1 cellular context compared by ENCODE assay signal in the genomic region with DNA sequence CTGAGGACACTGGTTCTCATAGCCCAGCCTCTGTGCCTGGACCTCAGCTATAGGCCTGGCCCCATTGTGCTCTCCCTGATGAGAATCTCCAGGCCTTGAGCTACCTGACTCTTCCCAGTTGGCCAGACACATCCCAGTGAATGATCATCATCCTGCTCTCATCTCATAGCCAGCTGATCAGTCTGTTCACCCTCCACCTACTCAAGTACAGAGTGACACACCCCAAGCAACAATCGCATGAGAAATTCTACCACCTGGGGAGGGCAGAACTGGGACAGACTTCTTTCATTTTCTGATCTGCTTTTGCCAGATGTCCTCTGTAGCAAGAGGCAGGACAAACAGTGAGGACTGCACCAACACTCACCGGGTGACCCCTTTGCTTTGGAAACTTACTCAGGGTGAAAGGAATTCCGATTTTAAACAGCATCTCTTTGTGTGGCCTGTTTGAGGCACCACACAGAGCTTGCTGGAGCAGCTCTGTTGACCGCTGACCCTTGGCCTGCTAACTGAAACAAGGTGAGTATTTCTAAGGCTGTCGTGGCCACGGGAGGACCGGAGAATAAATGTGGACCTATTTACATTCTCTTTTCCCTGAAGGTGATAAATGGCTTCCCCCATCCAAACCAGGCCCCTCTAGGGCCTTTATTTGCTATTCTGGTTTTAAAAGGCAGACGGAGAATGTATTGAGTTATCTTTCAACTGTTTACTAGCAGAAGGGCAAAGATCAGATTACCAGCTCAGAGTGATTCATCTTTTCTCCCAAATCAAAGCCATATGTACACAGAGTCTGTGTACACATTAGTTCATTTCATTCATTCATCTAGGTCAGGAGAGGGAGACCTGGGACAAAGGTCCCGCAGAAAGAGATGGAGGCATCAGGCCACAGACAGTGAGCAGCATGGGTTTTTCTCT.
TF ChIP-seq lines count a peak whose summit lies in the region.

No MANE protein-coding gene starts in this region.

TF ChIP-seq in HepG2, 621 proteins besides CTCF, POLR2A, EP300 and RAD21 (continued from another document and continues in another):
- TF ChIP-seq, protein P1, sequence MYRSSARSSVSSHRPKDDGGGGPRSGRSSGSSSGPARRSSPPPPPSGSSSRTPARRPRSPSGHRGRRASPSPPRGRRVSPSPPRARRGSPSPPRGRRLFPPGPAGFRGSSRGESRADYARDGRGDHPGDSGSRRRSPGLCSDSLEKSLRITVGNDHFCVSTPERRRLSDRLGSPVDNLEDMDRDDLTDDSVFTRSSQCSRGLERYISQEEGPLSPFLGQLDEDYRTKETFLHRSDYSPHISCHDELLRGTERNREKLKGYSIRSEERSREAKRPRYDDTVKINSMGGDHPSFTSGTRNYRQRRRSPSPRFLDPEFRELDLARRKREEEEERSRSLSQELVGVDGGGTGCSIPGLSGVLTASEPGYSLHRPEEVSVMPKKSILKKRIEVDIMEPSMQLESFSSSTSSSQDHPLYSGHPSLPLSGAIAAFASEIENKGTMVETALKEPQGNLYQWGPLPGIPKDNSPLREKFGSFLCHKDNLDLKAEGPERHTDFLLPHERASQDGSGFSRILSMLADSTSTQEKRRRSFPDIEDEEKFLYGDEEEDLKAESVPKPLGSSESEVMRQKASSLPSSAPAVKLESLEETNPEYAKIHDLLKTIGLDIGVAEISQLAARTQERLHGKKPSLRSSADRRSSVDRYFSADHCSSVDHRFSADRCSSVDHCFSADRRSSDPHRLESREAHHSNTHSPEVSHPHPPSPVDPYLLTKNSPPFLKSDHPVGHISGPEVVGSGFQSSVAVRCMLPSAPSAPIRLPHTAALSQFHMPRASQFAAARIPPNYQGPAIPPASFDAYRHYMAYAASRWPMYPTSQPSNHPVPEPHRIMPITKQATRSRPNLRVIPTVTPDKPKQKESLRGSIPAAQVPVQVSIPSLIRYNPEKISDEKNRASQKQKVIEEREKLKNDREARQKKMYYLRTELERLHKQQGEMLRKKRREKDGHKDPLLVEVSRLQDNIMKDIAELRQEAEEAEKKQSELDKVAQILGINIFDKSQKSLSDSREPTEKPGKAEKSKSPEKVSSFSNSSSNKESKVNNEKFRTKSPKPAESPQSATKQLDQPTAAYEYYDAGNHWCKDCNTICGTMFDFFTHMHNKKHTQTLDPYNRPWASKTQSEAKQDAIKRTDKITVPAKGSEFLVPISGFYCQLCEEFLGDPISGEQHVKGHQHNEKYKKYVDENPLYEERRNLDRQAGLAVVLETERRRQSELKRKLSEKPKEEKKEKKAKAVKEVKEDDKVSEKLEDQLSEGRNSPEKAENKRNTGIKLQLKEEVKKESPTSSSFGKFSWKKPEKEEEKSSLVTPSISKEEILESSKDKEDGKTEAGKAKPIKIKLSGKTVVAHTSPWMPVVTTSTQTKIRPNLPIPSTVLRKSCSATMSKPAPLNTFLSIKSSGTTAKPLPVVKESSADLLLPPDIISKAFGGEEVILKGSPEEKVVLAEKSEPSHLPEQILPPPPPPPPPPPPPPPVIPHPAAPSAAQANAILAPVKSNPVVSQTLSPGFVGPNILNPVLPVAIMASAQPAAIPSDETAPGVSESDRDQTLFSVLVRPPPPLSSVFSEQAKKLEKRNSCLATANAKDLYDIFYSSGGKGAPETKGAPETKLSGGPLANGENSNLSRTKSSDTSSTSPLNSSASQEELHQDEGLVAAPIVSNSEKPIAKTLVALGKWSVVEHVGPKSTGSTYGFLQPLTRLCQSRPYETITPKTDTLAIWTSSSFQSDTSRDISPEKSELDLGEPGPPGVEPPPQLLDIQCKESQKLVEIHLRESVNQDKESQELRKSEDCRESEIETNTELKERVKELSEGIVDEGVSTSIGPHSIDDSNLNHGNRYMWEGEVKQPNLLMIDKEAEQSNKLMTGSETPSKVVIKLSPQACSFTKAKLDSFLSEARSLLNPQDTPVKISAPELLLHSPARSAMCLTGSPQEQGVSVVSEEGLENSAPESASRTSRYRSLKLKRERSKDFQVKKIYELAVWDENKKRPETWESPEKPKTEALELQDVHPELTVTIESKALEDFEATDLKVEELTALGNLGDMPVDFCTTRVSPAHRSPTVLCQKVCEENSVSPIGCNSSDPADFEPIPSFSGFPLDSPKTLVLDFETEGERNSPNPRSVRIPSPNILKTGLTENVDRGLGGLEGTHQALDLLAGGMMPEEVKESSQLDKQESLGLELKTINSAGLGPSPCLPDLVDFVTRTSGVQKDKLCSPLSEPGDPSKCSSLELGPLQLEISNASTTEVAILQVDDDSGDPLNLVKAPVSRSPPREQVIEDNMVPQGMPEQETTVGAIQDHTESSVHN (CRISPR knock-in tag; IDR thresholded peaks at IDR 0.05) = peak; percentile 83; the same call in 1 of the 2 replicates
- TF ChIP-seq ZFP62 (CRISPR knock-in tag; IDR thresholded peaks at IDR 0.05) (no peak), ZNF616 (CRISPR knock-in tag; IDR thresholded peaks at IDR 0.05; ENCODE audit: low read depth) (no peak), HDAC2 (CRISPR knock-in tag; IDR thresholded peaks at IDR 0.05) (peak; percentile 92), ZNF790 (CRISPR knock-in tag; IDR thresholded peaks at IDR 0.05; ENCODE audit: borderline replicate concordance) (no peak), MATR3 (CRISPR knock-in tag; IDR thresholded peaks at IDR 0.05) (no peak), ZNF501 (CRISPR knock-in tag; IDR thresholded peaks at IDR 0.05) (peak; percentile 67; the same call in 1 of the 2 replicates), ZNF781 (CRISPR knock-in tag; IDR thresholded peaks at IDR 0.05; ENCODE audit: borderline replicate concordance, not compliant biosample characterization) (no peak), ZNF18 (CRISPR knock-in tag; IDR thresholded peaks at IDR 0.05; ENCODE audit: insufficient replicate concordance) (no peak), SIX1 (CRISPR knock-in tag; IDR thresholded peaks at IDR 0.05; ENCODE audit: borderline replicate concordance) (peak; percentile 96), ZMYM2 (CRISPR knock-in tag; IDR thresholded peaks at IDR 0.05) (peak; percentile 67), HNF1B (CRISPR knock-in tag; IDR thresholded peaks at IDR 0.05) (peak; percentile 91), GATAD1 (CRISPR knock-in tag; IDR thresholded peaks at IDR 0.05) (peak; percentile 32; the same call in 1 of the 2 replicates), PATZ1 (CRISPR knock-in tag; IDR thresholded peaks at IDR 0.05) (peak; percentile 89), TP53 (CRISPR knock-in tag; conservative IDR thresholded peaks at IDR 0.05) (no peak), ZBTB26 (CRISPR knock-in tag; IDR thresholded peaks at IDR 0.05; ENCODE audit: borderline replicate concordance) (peak; percentile 34; the same call in 1 of the 2 replicates), FOXP4 (CRISPR knock-in tag; IDR thresholded peaks at IDR 0.05) (peak; percentile 96), CBX1 (IDR thresholded peaks at IDR 0.05; ENCODE audit: low read depth) (peak; percentile 13), ZNF562 (CRISPR knock-in tag; IDR thresholded peaks at IDR 0.05; ENCODE audit: borderline replicate concordance) (no peak)
- TF ChIP-seq, protein P2, sequence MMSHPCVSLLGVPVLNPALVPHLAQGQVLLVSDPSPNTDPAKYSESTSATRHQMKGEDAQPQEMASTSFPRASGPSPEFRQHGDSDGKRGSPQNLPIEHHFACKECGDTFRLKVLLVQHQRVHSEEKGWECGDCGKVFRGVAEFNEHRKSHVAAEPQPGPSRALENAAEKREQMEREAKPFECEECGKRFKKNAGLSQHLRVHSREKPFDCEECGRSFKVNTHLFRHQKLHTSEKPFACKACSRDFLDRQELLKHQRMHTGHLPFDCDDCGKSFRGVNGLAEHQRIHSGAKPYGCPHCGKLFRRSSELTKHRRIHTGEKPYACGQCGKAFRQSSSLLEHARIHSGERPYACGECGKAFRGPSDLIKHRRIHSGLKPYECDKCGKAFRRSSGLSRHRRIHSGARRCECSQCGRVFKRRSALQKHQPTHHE (CRISPR knock-in tag; IDR thresholded peaks at IDR 0.05; ENCODE audit: borderline replicate concordance) = peak; percentile 57; the same call in 1 of the 2 replicates
- TF ChIP-seq, protein P3, sequence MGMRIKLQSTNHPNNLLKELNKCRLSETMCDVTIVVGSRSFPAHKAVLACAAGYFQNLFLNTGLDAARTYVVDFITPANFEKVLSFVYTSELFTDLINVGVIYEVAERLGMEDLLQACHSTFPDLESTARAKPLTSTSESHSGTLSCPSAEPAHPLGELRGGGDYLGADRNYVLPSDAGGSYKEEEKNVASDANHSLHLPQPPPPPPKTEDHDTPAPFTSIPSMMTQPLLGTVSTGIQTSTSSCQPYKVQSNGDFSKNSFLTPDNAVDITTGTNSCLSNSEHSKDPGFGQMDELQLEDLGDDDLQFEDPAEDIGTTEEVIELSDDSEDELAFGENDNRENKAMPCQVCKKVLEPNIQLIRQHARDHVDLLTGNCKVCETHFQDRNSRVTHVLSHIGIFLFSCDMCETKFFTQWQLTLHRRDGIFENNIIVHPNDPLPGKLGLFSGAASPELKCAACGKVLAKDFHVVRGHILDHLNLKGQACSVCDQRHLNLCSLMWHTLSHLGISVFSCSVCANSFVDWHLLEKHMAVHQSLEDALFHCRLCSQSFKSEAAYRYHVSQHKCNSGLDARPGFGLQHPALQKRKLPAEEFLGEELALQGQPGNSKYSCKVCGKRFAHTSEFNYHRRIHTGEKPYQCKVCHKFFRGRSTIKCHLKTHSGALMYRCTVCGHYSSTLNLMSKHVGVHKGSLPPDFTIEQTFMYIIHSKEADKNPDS (CRISPR knock-in tag; IDR thresholded peaks at IDR 0.05) = peak; percentile 92; the same call in 1 of the 2 replicates
- TF ChIP-seq, protein P4, sequence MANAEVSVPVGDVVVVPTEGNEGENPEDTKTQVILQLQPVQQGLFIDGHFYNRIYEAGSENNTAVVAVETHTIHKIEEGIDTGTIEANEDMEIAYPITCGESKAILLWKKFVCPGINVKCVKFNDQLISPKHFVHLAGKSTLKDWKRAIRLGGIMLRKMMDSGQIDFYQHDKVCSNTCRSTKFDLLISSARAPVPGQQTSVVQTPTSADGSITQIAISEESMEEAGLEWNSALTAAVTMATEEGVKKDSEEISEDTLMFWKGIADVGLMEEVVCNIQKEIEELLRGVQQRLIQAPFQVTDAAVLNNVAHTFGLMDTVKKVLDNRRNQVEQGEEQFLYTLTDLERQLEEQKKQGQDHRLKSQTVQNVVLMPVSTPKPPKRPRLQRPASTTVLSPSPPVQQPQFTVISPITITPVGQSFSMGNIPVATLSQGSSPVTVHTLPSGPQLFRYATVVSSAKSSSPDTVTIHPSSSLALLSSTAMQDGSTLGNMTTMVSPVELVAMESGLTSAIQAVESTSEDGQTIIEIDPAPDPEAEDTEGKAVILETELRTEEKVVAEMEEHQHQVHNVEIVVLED (CRISPR knock-in tag; IDR thresholded peaks at IDR 0.05; ENCODE audit: borderline replicate concordance) = peak; percentile 30; the same call in 1 of the 2 replicates
